In the genomic region with DNA sequence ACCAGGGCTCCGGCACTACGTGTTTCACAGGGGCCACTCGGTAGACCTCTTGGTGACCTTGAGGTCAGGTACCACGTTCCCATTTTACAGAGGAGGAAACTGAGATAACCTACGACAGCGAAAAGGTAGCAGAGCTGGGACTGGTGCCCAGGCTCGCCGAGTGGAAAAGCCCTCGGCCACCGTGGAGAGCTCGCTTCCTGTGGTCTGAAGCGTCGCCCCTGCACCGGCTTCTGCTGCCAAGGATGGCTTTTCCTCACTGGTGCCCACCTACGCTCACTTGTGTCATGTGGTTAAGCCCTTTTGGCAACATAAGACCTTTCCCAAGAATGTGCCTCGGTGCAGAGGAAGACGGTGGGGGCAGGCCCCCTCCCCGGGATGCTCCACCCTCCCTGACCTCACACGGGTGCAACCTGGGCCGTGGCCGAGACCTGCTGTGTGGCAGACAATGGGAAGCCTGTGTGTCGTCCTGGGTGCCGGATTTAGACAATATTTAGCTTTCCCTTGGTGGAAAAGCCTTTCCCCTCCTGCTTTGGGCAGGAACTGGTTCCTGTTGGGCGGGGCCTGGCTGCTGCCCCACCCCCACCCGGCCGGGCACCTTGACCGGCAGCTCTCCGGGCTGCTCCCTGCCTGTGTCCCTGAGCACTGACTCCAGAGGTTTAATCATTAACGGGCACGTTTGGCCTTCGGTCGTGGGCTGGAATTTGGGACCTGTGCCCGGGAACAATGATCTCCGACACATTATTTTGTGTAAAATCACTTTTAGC, we compare ENCODE assay signal across 8 cellular contexts. TPM values are rescaled to one million over a fixed set of nuclear protein-coding genes. Genes with fewer than 3 reads are reported as not detected.
DNase-seq lines count a peak whose midpoint lies in the region; ATAC-seq and TF ChIP-seq lines count a peak whose summit lies in the region.

No MANE protein-coding gene starts in this region.

- H4K12ac ChIP-seq in trophoblast cell (ENCODE audit: low read depth, low read length): no peak overlapping the region

- H2AK5ac ChIP-seq in trophoblast cell (ENCODE audit: low read length): no peak overlapping the region

- H3K23ac ChIP-seq in trophoblast cell (ENCODE audit: low read length): no peak overlapping the region

- no CpG with 5 or more reads among the region's 34 CpGs for WGBS in trophoblast cell (ENCODE audit: extremely low coverage, insufficient coverage, insufficient read length)

- H3K79me2 ChIP-seq in trophoblast cell (ENCODE audit: control insufficient read depth, insufficient read depth, low read length, poor library complexity): no peaks in the 10 kb centered on the region

- no peaks in the 10 kb centered on the region for H3K9me3 ChIP-seq in RWPE2 (ENCODE audit: severe bottlenecking)
- no peaks in the 10 kb centered on the region for H3K9me3 ChIP-seq in gastrocnemius medialis
- no peaks in the 10 kb centered on the region for H3K9me3 ChIP-seq in trophoblast cell (ENCODE audit: insufficient read depth, low read depth, low read length)

- no peak overlapping the region for H3K14ac ChIP-seq in trophoblast cell (ENCODE audit: low read length)

- in situ Hi-C loops in gastrocnemius medialis (cut with MboI; ENCODE audit: low sequenced_read_pairs in 4 of 4): no loop called here

- H3K9ac ChIP-seq in trophoblast cell (ENCODE audit: low read length): no peak overlapping the region

- no peak overlapping the region for H3K4me2 ChIP-seq in trophoblast cell (ENCODE audit: low read length)

- H3K4ac ChIP-seq in trophoblast cell (ENCODE audit: low read depth, low read length): no peak overlapping the region

- intact Hi-C loops in gastrocnemius medialis (cut with DNase I; ENCODE audit: low total_unique reads): no loop called here

- no peak overlapping the region for H2AFZ ChIP-seq in trophoblast cell (ENCODE audit: insufficient read depth, low read length, poor library complexity)

- H2BK12ac ChIP-seq in trophoblast cell (ENCODE audit: low read length): no peak overlapping the region

- ATAC-seq in RWPE2 (ENCODE audit: low read depth): peak; percentile 60
- peak; percentile 49 to 64 for ATAC-seq in gastrocnemius medialis

- H2BK5ac ChIP-seq in trophoblast cell (ENCODE audit: low read depth, low read length, poor library complexity): no peak overlapping the region

- no peak overlapping the region for H3K18ac ChIP-seq in trophoblast cell (ENCODE audit: low read length)

- peaks cover 9% of the 10 kb centered on the region for H3K4me1 ChIP-seq in RWPE2 (ENCODE audit: insufficient read depth, poor library complexity, severe bottlenecking)
- peaks cover 20 to 25% of the 10 kb centered on the region in 2 donors for H3K4me1 ChIP-seq in gastrocnemius medialis
- no peaks in the 10 kb centered on the region for H3K4me1 ChIP-seq in trophoblast cell (ENCODE audit: control insufficient read depth in 1 of 2, insufficient read depth in 2 of 2, low read length in 2 of 2)

- no peaks in the 10 kb centered on the region for H3K79me1 ChIP-seq in trophoblast cell (ENCODE audit: low read length)

- H4K8ac ChIP-seq in trophoblast cell (ENCODE audit: low read depth, low read length): no peak overlapping the region

- H3K27ac ChIP-seq in RWPE2 (ENCODE audit: poor library complexity, severe bottlenecking): peak overlapping the region; percentile 1
- H3K27ac ChIP-seq in gastrocnemius medialis: peak overlapping the region; percentile 5 to 45 (median 20)
- no peak overlapping the region for H3K27ac ChIP-seq in trophoblast cell (ENCODE audit: low read depth, low read length)

- no peak for TF ChIP-seq POLR2A in gastrocnemius medialis (IDR thresholded peaks at IDR 0.05)

- H4K91ac ChIP-seq in trophoblast cell (ENCODE audit: low read depth, low read length): no peak overlapping the region

- H3K27me3 ChIP-seq in RWPE2 (ENCODE audit: insufficient read depth, poor library complexity, severe bottlenecking): no peaks in the 10 kb centered on the region
- H3K27me3 ChIP-seq in gastrocnemius medialis: no peaks in the 10 kb centered on the region
- no peaks in the 10 kb centered on the region for H3K27me3 ChIP-seq in trophoblast cell (ENCODE audit: insufficient read depth, low read length)

- DNase-seq in DMS53 treated with DMSO at 0.1 percent for 48 hours (lab: John Stamatoyannopoulos, UW; ENCODE audit: unreplicated experiment) (peak; percentile 73), RWPE2 (ENCODE audit: low spot score) (no peak), fibroblast of mammary gland (ENCODE audit: low read depth) (no peak), gastrocnemius medialis (no peak), trophoblast cell (no peak), cerebellar nuclear complex (lab: John Stamatoyannopoulos, UW) (no peak)
- no peak for DNase-seq in central memory CD4-positive, alpha-beta T cell
- no peak for DNase-seq in effector CD8-positive, alpha-beta T cell (lab: John Stamatoyannopoulos, UW)

- TF ChIP-seq CTCF in RWPE2 (IDR thresholded peaks at IDR 0.05; ENCODE audit: poor library complexity, severe bottlenecking) (no peak), fibroblast of mammary gland (conservative IDR thresholded peaks at IDR 0.05; ENCODE audit: control insufficient read depth, insufficient read depth, low read depth, low read length) (no peak), gastrocnemius medialis (IDR thresholded peaks at IDR 0.05 in 4 of 5, conservative IDR thresholded peaks at IDR 0.05 in 1 of 5) (no peak)

- H3K4me3 ChIP-seq in RWPE2 (ENCODE audit: severe bottlenecking) (no peak overlapping the region), fibroblast of mammary gland (ENCODE audit: control insufficient read depth, low read depth, low read length) (peak overlapping the region; percentile 15), gastrocnemius medialis (peak overlapping the region in 3 of 4 donors; percentile 5 to 31 (median 18)), trophoblast cell (ENCODE audit: low read depth, low read length) (no peak overlapping the region)

- H2BK120ac ChIP-seq in trophoblast cell (ENCODE audit: insufficient read depth, low read length, poor library complexity): no peak overlapping the region

- no peaks in the 10 kb centered on the region for H3K36me3 ChIP-seq in RWPE2 (ENCODE audit: low read depth)
- H3K36me3 ChIP-seq in gastrocnemius medialis: no peaks in the 10 kb centered on the region
- H3K36me3 ChIP-seq in trophoblast cell (ENCODE audit: control insufficient read depth in 1 of 2, insufficient read depth in 2 of 2, low read length in 2 of 2): no peaks in the 10 kb centered on the region

RNA-seq across cellular contexts. Expression of a gene that starts 32.4 kb away (rescaled TPM):
- total RNA-seq in gastrocnemius medialis: 10 to 100 TPM; 10.4 to 24.6 (median 11.8) TPM
- 7.6 and 7.8 TPM in 2 replicates for polyA plus RNA-seq in trophoblast cell (2013)

RNA-seq across cellular contexts. Expression of a gene that starts 48.5 kb away (rescaled TPM):
- total RNA-seq in gastrocnemius medialis: 1 to 10 TPM in 1 of 4 donors, under 1 TPM in 2, not detected in 1; 0.17 to 1.5 (median 0.31) TPM
- polyA plus RNA-seq in trophoblast cell (2013): not detected in 2 replicates

Comparison
In these comparisons a context has a peak if more than half of its experiments do, and no peak if none do; other contexts are left out.
1. H3K4me3 ChIP-seq: peak in fibroblast of mammary gland (single experiment) and gastrocnemius medialis (3 of 4); none in RWPE2 (single experiment) and trophoblast cell (single experiment).